ENCODE assay signal across 27 cellular contexts in the genomic region with DNA sequence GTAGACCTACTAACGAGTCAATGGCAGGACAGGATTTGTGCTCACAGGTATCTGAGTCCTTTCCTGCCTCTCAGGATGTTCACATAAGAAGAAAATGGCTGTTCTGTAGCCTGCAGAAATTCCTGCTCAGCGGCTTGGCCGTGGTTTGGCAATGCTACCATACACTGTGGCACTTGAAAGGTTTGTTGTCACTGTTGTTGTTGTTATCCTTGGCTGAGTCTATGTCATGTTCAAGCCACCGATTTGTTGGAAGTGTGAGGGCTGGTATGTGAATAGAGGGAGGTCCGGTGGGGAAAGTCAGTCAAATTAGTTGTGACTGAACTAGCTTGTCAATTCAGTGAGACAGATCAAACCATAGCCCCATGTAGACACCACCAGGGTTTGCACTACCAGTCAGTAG.
A peak's percentile ranks its signal among the peaks of the same experiment; 100 is the strongest.
DNase-seq lines count a peak whose midpoint lies in the region; ATAC-seq, FAIRE-seq and TF ChIP-seq lines count a peak whose summit lies in the region.
"Had no signal": no experiment of that assay in that cellular context is flagged by ENCODE, and none has a peak within 500 bp of the region (broad histone marks: within the 10 kb centered on the region; RNA-seq: fewer than 3 reads in every experiment).

No MANE protein-coding gene starts in this region.

- no peak overlapping the region for H3K27ac Mint-ChIP-seq in stimulated activated naive CD8-positive, alpha-beta T cell treated with anti-CD3 and anti-CD28 coated beads, Interleukin-15, amount 100 ng/mL, for 72 hours
- H3K27ac Mint-ChIP-seq in activated CD4-positive, alpha-beta T cell treated with anti-CD3 and anti-CD28 coated beads, Interleukin-2, amount 10 ng/mL, durations not matched to agents 7 days and 5 days: no peak overlapping the region
- H3K27ac Mint-ChIP-seq: CD14-positive monocyte; CD8-positive, alpha-beta memory T cell; GM23338; IgD-negative memory B cell had no signal

- H3K4me1 ChIP-seq in trophoblast cell (ENCODE audit: control insufficient read depth in 1 of 2, insufficient read depth in 2 of 2, low read length in 2 of 2): peaks cover 0 to 2% of the 10 kb centered on the region in 2 experiments
- H3K4me1 ChIP-seq: BE2C had no signal

- no peak overlapping the region for H3K4ac ChIP-seq in trophoblast cell (ENCODE audit: low read depth, low read length)

- H3K4me3 Mint-ChIP-seq in stimulated activated naive CD8-positive, alpha-beta T cell treated with anti-CD3 and anti-CD28 coated beads, Interleukin-15, amount 100 ng/mL, for 72 hours: no peak overlapping the region
- H3K4me3 Mint-ChIP-seq in activated CD4-positive, alpha-beta T cell treated with anti-CD3 and anti-CD28 coated beads, Interleukin-2, amount 10 ng/mL, durations not matched to agents 7 days and 5 days: no peak overlapping the region
- H3K4me3 Mint-ChIP-seq: CD14-positive monocyte; CD8-positive, alpha-beta memory T cell; GM23338; IgD-negative memory B cell had no signal

- no peak overlapping the region for H2AFZ ChIP-seq in trophoblast cell (ENCODE audit: insufficient read depth, low read length, poor library complexity)
- H2AFZ ChIP-seq: GM23338, PC-9 had no signal

- no peaks in the 10 kb centered on the region for H3K9me3 Mint-ChIP-seq in stimulated activated naive CD8-positive, alpha-beta T cell treated with anti-CD3 and anti-CD28 coated beads, Interleukin-15, amount 100 ng/mL, for 72 hours
- no peaks in the 10 kb centered on the region for H3K9me3 Mint-ChIP-seq in activated CD4-positive, alpha-beta T cell treated with anti-CD3 and anti-CD28 coated beads, Interleukin-2, amount 10 ng/mL, durations not matched to agents 7 days and 5 days
- H3K9me3 Mint-ChIP-seq: GM23338, IgD-negative memory B cell had no signal

- H3K36me3 ChIP-seq in trophoblast cell (ENCODE audit: control insufficient read depth in 1 of 2, insufficient read depth in 2 of 2, low read length in 2 of 2): no peaks in the 10 kb centered on the region
- H3K36me3 ChIP-seq: BE2C, SJSA1 had no signal

- DNase-seq in stimulated activated naive CD8-positive, alpha-beta T cell treated with anti-CD3 and anti-CD28 coated beads, Interleukin-15, amount 100 ng/mL, for 72 hours: no peak
- DNase-seq in stimulated activated naive CD8-positive, alpha-beta T cell treated with anti-CD3 and anti-CD28 coated beads, Interleukin-15, Interleukin-2, amounts not matched to agents 100 U/mL and 50 U/mL, for 24 hours: no peak
- DNase-seq in caudate nucleus (lab: John Stamatoyannopoulos, UW): no peak
- no peak for DNase-seq in trophoblast cell
- DNase-seq in activated CD4-positive, alpha-beta T cell treated with anti-CD3 and anti-CD28 coated beads, Interleukin-2, amount 10 ng/mL, durations not matched to agents 7 days and 5 days: no peak
- no peak for DNase-seq in T-helper 1 cell
- DNase-seq in GM12891 (ENCODE audit: insufficient read length, low spot score): no peak
- DNase-seq: 8988T; ACHN; BE2C; CD8-positive, alpha-beta memory T cell; DMS 273 treated with DMSO at 0.1 percent for 48 hours; DMS79; HCEC 1CT; NCI-H1048; NCI-H1417 treated with DMSO at 0.1 percent for 48 hours; NCI-H1694 treated with DMSO at 0.1 percent for 48 hours; NCI-H2081; NCI-H2227 treated with DMSO at 0.1 percent for 48 hours; NCI-H526 treated with DMSO at 0.1 percent for 48 hours; PC-9; Right ventricle myocardium superior had no signal

- no peak overlapping the region for H2BK12ac ChIP-seq in trophoblast cell (ENCODE audit: low read length)

- H3K4me1 Mint-ChIP-seq in stimulated activated naive CD8-positive, alpha-beta T cell treated with anti-CD3 and anti-CD28 coated beads, Interleukin-15, amount 100 ng/mL, for 72 hours: no peaks in the 10 kb centered on the region
- H3K4me1 Mint-ChIP-seq in activated CD4-positive, alpha-beta T cell treated with anti-CD3 and anti-CD28 coated beads, Interleukin-2, amount 10 ng/mL, durations not matched to agents 7 days and 5 days: no peaks in the 10 kb centered on the region
- H3K4me1 Mint-ChIP-seq: CD14-positive monocyte; CD8-positive, alpha-beta memory T cell; IgD-negative memory B cell had no signal

- no peaks in the 10 kb centered on the region for H3K36me3 Mint-ChIP-seq in activated CD4-positive, alpha-beta T cell treated with anti-CD3 and anti-CD28 coated beads, Interleukin-2, amount 10 ng/mL, durations not matched to agents 7 days and 5 days (ENCODE audit: low read depth)
- H3K36me3 Mint-ChIP-seq: CD8-positive, alpha-beta memory T cell; IgD-negative memory B cell had no signal

- H3K4me2 ChIP-seq in trophoblast cell (ENCODE audit: low read length): no peak overlapping the region
- H3K4me2 ChIP-seq: GM23338, KMS-11, PC-9 had no signal

- no peak overlapping the region for H4K91ac ChIP-seq in trophoblast cell (ENCODE audit: low read depth, low read length)

- CTCF ChIA-PET in activated CD4-positive, alpha-beta T cell treated with anti-CD3 and anti-CD28 coated beads, Interleukin-2, amount 10 ng/mL, durations not matched to agents 7 days and 5 days (lab: Charles Lee): no interaction called here

- H3K23ac ChIP-seq in trophoblast cell (ENCODE audit: low read length): peak overlapping the region; percentile 51

- H3K27me3 ChIP-seq in trophoblast cell (ENCODE audit: insufficient read depth, low read length): no peaks in the 10 kb centered on the region
- H3K27me3 ChIP-seq: BE2C, SJSA1 had no signal

- H3K9me3 ChIP-seq in trophoblast cell (ENCODE audit: insufficient read depth, low read depth, low read length): no peaks in the 10 kb centered on the region
- H3K9me3 ChIP-seq: BE2C, SJSA1 had no signal

- POLR2A ChIA-PET in activated CD4-positive, alpha-beta T cell treated with anti-CD3 and anti-CD28 coated beads, Interleukin-2, amount 10 ng/mL, durations not matched to agents 7 days and 5 days (lab: Charles Lee): no interaction called here

- no peak overlapping the region for H4K8ac ChIP-seq in trophoblast cell (ENCODE audit: low read depth, low read length)

- ATAC-seq in stimulated activated naive CD8-positive, alpha-beta T cell treated with anti-CD3 and anti-CD28 coated beads, Interleukin-15, amount 100 ng/mL, for 72 hours: peak; percentile 43
- ATAC-seq in stimulated activated naive CD8-positive, alpha-beta T cell treated with anti-CD3 and anti-CD28 coated beads, Interleukin-15, Interleukin-2, amounts not matched to agents 100 U/mL and 50 U/mL, for 24 hours: no peak
- ATAC-seq: GM23338 had no signal

- H3K79me2 ChIP-seq in trophoblast cell (ENCODE audit: control insufficient read depth, insufficient read depth, low read length, poor library complexity): no peaks in the 10 kb centered on the region

- no peak overlapping the region for H4K12ac ChIP-seq in trophoblast cell (ENCODE audit: low read depth, low read length)

- TF ChIP-seq POLR2A in GM12891 (IDR thresholded peaks at IDR 0.05; ENCODE audit: low read depth, low read length): no peak

- H3K27ac ChIP-seq in caudate nucleus (ENCODE audit: low read depth, low read length) (peak overlapping the region; percentile 5), trophoblast cell (ENCODE audit: low read depth, low read length) (no peak overlapping the region)
- H3K27ac ChIP-seq: KMS-11, PC-9, SJSA1 had no signal

- no peak overlapping the region for H3K9ac ChIP-seq in trophoblast cell (ENCODE audit: low read length)
- H3K9ac ChIP-seq: KMS-11 had no signal

- no peak overlapping the region for H2BK5ac ChIP-seq in trophoblast cell (ENCODE audit: low read depth, low read length, poor library complexity)

- no peaks in the 10 kb centered on the region for H3K27me3 Mint-ChIP-seq in stimulated activated naive CD8-positive, alpha-beta T cell treated with anti-CD3 and anti-CD28 coated beads, Interleukin-15, amount 100 ng/mL, for 72 hours
- peaks cover 2% of the 10 kb centered on the region for H3K27me3 Mint-ChIP-seq in activated CD4-positive, alpha-beta T cell treated with anti-CD3 and anti-CD28 coated beads, Interleukin-2, amount 10 ng/mL, durations not matched to agents 7 days and 5 days

- no peak overlapping the region for H2BK120ac ChIP-seq in trophoblast cell (ENCODE audit: insufficient read depth, low read length, poor library complexity)

- H3K14ac ChIP-seq in trophoblast cell (ENCODE audit: low read length): no peak overlapping the region

- H3K18ac ChIP-seq in trophoblast cell (ENCODE audit: low read length): no peak overlapping the region

- FAIRE-seq in GM12891 (lab: Jason Lieb, UNC): no peak

- no CpG with 5 or more reads among the region's 5 CpGs for whole genome bisulfite sequencing in trophoblast cell (ENCODE audit: extremely low coverage, insufficient coverage, insufficient read length)

- no peak overlapping the region for H3K4me3 ChIP-seq in trophoblast cell (ENCODE audit: low read depth, low read length)
- H3K4me3 ChIP-seq: GM23338, PC-9, SJSA1 had no signal

- no peak overlapping the region for H2AK5ac ChIP-seq in trophoblast cell (ENCODE audit: low read length)

- no peaks in the 10 kb centered on the region for H3K79me1 ChIP-seq in trophoblast cell (ENCODE audit: low read length)

TF ChIP-seq in GM12891, 5 proteins besides CTCF, POLR2A, EP300 and RAD21:
- TF ChIP-seq POLR2AphosphoS5 (IDR thresholded peaks at IDR 0.05; ENCODE audit: low read depth, low read length) (no peak), PAX5 (IDR thresholded peaks at IDR 0.05; ENCODE audit: insufficient read depth, low read length, severe bottlenecking) (no peak), SPI1 (IDR thresholded peaks at IDR 0.05; ENCODE audit: low read depth, low read length) (no peak), TAF1 (IDR thresholded peaks at IDR 0.05; ENCODE audit: low read depth, low read length) (no peak), POU2F2 (IDR thresholded peaks at IDR 0.05; ENCODE audit: low read depth, low read length) (no peak)
